1 cellular context compared by ENCODE assay signal in genomic region chr6:107716688-107717089, GRCh38.
TF ChIP-seq lines count a peak whose summit lies in the region.

No MANE protein-coding gene starts in this region.

TF ChIP-seq in K562, 482 proteins besides CTCF, POLR2A, EP300 and RAD21 (continued from another document and continues in another):
- TF ChIP-seq RERE (CRISPR knock-in tag; IDR thresholded peaks at IDR 0.05; ENCODE audit: borderline replicate concordance) = no peak
- TF ChIP-seq YY1 (IDR thresholded peaks at IDR 0.05; ENCODE audit: borderline replicate concordance in 1 of 3, control insufficient read depth in 1 of 3, extremely low read depth in 1 of 3, insufficient read depth in 3 of 3, insufficient read length in 1 of 3, insufficient replicate concordance in 2 of 3, low read depth in 1 of 3, low read length in 2 of 3) = peak in 1 of 3 experiments; percentile 68
- peak; percentile 93 for TF ChIP-seq ZBTB40 (IDR thresholded peaks at IDR 0.05)
- TF ChIP-seq ZBTB40 (CRISPR knock-in tag; IDR thresholded peaks at IDR 0.05) = no peak
- TF ChIP-seq VEZF1 (CRISPR knock-in tag; IDR thresholded peaks at IDR 0.05) = peak; percentile 32; the same call in 1 of the 2 replicates
- TF ChIP-seq BRD4 (IDR thresholded peaks at IDR 0.05) = no peak
- TF ChIP-seq LCOR (CRISPR knock-in tag; IDR thresholded peaks at IDR 0.05) = no peak
- no peak for TF ChIP-seq DNMT1 (IDR thresholded peaks at IDR 0.05)
- no peak for TF ChIP-seq TRIM25 (IDR thresholded peaks at IDR 0.05; ENCODE audit: borderline replicate concordance)
- peak; percentile 88; the same call in 1 of the 2 replicates for TF ChIP-seq SPI1 (IDR thresholded peaks at IDR 0.05; ENCODE audit: borderline replicate concordance, low read depth, low read length)
- peak; percentile 98 for TF ChIP-seq USF2 (CRISPR knock-in tag; IDR thresholded peaks at IDR 0.05)
- TF ChIP-seq TEAD1 (CRISPR knock-in tag; IDR thresholded peaks at IDR 0.05) = 0 out of 4 replicates have a peak, but pooled peaks of 1 of the 2 experiments have one; percentile 22
- TF ChIP-seq ZSCAN32 (CRISPR knock-in tag; IDR thresholded peaks at IDR 0.05) = no peak
- TF ChIP-seq RREB1 (CRISPR knock-in tag; IDR thresholded peaks at IDR 0.05) = no peak
- TF ChIP-seq CBX3 (IDR thresholded peaks at IDR 0.05; ENCODE audit: borderline replicate concordance in 1 of 2, low read length in 2 of 2) = peak in 1 of 2 experiments; percentile 64; a peak in 1 of 3 replicates
- no peak for TF ChIP-seq ZNF398 (CRISPR knock-in tag; IDR thresholded peaks at IDR 0.05)
- TF ChIP-seq XRCC5 (IDR thresholded peaks at IDR 0.05; ENCODE audit: low read depth, low read length) = no peak
- TF ChIP-seq CTBP1 (IDR thresholded peaks at IDR 0.05; ENCODE audit: borderline replicate concordance) = peak; percentile 41; the same call in 1 of the 2 replicates
- no peak for TF ChIP-seq SMAD3 (CRISPR knock-in tag; conservative IDR thresholded peaks at IDR 0.05)
- TF ChIP-seq CREM (IDR thresholded peaks at IDR 0.05; ENCODE audit: low read depth) = peak; percentile 37; the same call in 1 of the 2 replicates
- TF ChIP-seq RBFOX2 (IDR thresholded peaks at IDR 0.05; ENCODE audit: low read depth, low read length) = no peak
- no peak for TF ChIP-seq NONO (IDR thresholded peaks at IDR 0.05; ENCODE audit: low read depth in 2 of 2, low read length in 1 of 2)
- no peak for TF ChIP-seq ZNF431 (CRISPR knock-in tag; IDR thresholded peaks at IDR 0.05)
- no peak for TF ChIP-seq SOX6 (IDR thresholded peaks at IDR 0.05)
- TF ChIP-seq RFX1 (IDR thresholded peaks at IDR 0.05) = peak; percentile 24; the same call in 1 of the 2 replicates
